ENCODE assay signal across 9 cellular contexts in the genomic region with DNA sequence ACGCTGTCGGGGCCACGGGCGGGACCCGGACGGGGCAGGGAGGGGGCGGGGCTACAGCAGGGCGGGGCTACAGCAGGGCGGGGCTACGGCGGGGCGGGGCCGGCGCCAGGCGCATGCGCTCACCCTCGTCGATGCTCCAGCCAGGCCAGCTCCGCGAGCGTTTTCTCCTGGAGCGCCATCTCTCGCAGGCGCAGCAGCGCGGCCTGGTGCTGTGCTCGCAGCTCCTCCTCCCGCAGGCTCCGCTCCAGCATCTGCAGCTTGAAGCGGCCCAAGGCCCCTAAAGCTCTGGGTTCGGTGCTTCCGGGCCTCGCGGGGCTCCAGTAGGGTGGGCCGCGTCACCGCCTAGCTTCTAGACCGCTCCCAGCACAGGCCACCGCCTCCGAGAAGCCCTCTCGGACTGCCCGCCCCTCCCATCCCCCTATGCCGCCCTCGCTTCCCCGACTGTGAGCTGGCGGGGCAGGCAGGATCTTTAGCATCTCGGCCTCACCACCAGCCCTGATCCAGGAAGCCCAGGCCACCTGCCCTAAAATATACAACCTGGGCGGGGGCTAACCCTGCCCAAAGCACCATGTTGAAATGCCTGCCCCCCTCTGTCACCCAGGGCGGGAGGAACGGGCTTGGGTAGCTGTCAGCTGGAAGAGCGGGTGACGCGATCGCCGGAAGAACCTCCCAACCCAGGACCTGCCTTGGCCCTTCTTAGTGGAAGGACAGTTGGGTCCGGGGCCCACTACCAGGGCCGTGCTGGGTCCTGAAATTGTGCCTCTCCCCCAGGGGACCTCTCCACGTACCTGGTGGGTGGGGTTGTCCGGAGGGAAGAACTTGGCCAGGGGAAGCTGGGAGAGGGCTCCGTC. TPM values are rescaled to one million over a fixed set of nuclear protein-coding genes. Genes with fewer than 3 reads are reported as not detected.
DNase-seq lines count a peak whose midpoint lies in the region; ATAC-seq and TF ChIP-seq lines count a peak whose summit lies in the region.
"Had no signal": no experiment of that assay in that cellular context is flagged by ENCODE, and none has a peak within 500 bp of the region (broad histone marks: within the 10 kb centered on the region; RNA-seq: fewer than 3 reads in every experiment).

No MANE protein-coding gene starts in this region.

- H3K27ac ChIP-seq in cardiac muscle cell (peak overlapping the region; percentile 83), parathyroid adenoma (no peak overlapping the region), tibial artery (no peak overlapping the region)

- CTCF ChIA-PET in BJ (lab: Yijun Ruan, JAX), result interaction anchor here (1.0 to 2.5 kb wide), 2 partner anchors 15 to 145 kb away, joined by 4 to 15 read pairs; no protein-coding TSS in a partner anchor

- H3K27me3 Mint-ChIP-seq in activated naive CD8-positive, alpha-beta T cell, result no peaks in the 10 kb centered on the region

- intact Hi-C loops in tibial artery (cut with DNase I; ENCODE audit: low total_unique reads), result no loop called here

- H3K4me2 ChIP-seq in parathyroid adenoma (ENCODE audit: low read length), result peak overlapping the region; percentile 86

- TF ChIP-seq CTCF in BJ (IDR thresholded peaks at IDR 0.05; ENCODE audit: insufficient read depth, low read depth, low read length) (peak; percentile 44), cardiac muscle cell (IDR thresholded peaks at IDR 0.05; ENCODE audit: low read depth, low read length) (peak; percentile 29), parathyroid adenoma (IDR thresholded peaks at IDR 0.05) (no peak), tibial artery (IDR thresholded peaks at IDR 0.05) (no peak)

- peak overlapping the region; percentile 72 for H2AFZ ChIP-seq in parathyroid adenoma

- peak overlapping the region; percentile 58 for H3K27ac Mint-ChIP-seq in activated naive CD8-positive, alpha-beta T cell

- H3K79me2 ChIP-seq in parathyroid adenoma, result no peaks in the 10 kb centered on the region

- no peak overlapping the region for H3K9ac ChIP-seq in parathyroid adenoma

- H3K4me3 Mint-ChIP-seq in activated naive CD8-positive, alpha-beta T cell, result peak overlapping the region; percentile 79

- POLR2A ChIA-PET in BJ (lab: Charles Lee), result no interaction called here

- H3K4me1 ChIP-seq in cardiac muscle cell (ENCODE audit: low read depth), result peaks cover 17% of the 10 kb centered on the region
- no peaks in the 10 kb centered on the region for H3K4me1 ChIP-seq in parathyroid adenoma
- peaks cover 0 to 10% (median 8%) of the 10 kb centered on the region in 4 donors for H3K4me1 ChIP-seq in tibial artery

- H3K4me1 Mint-ChIP-seq in activated naive CD8-positive, alpha-beta T cell (ENCODE audit: low read depth), result peaks cover 3% of the 10 kb centered on the region

- no peaks in the 10 kb centered on the region for H3K36me3 ChIP-seq in BJ (ENCODE audit: control insufficient read depth, insufficient read depth, low read length)
- H3K36me3 ChIP-seq in cardiac muscle cell, result no peaks in the 10 kb centered on the region
- no peaks in the 10 kb centered on the region for H3K36me3 ChIP-seq in parathyroid adenoma (ENCODE audit: control insufficient read depth, insufficient read depth, low read length)
- H3K36me3 ChIP-seq in tibial artery, result no peaks in the 10 kb centered on the region

- ATAC-seq in GM19351 (IDR thresholded peaks at IDR 0.05; ENCODE audit: unreplicated experiment), result peak; percentile 85

- no peaks in the 10 kb centered on the region for H3K9me3 Mint-ChIP-seq in activated naive CD8-positive, alpha-beta T cell (ENCODE audit: low read depth)

- H3K27me3 ChIP-seq in BJ (ENCODE audit: control insufficient read depth, insufficient read depth, low read length), result peaks cover 11% of the 10 kb centered on the region
- no peaks in the 10 kb centered on the region for H3K27me3 ChIP-seq in cardiac muscle cell
- no peaks in the 10 kb centered on the region for H3K27me3 ChIP-seq in parathyroid adenoma (ENCODE audit: control insufficient read depth, insufficient read depth, low read length)
- H3K27me3 ChIP-seq in tibial artery, result peaks cover 0 to 52% of the 10 kb centered on the region in 2 donors

- no peak for DNase-seq in BJ (ENCODE audit: low read depth)
- DNase-seq in HT-29 (ENCODE audit: low spot score), result peak; percentile 80
- peak; percentile 75 for DNase-seq in SKM-1 (lab: John Stamatoyannopoulos, UW; ENCODE audit: unreplicated experiment)
- DNase-seq in cardiac muscle cell (ENCODE audit: low read depth in 1 of 2, low spot score in 1 of 2), result peak; percentile 89
- DNase-seq in tibial artery, result peak; percentile 54 to 81

- peak overlapping the region; percentile 47 for H3K4me3 ChIP-seq in BJ (ENCODE audit: low read depth, low read length)
- peak overlapping the region; percentile 16 for H3K4me3 ChIP-seq in cardiac muscle cell
- peak overlapping the region; percentile 45 for H3K4me3 ChIP-seq in parathyroid adenoma (ENCODE audit: low read depth, low read length)
- H3K4me3 ChIP-seq in tibial artery, result peak overlapping the region; percentile 36 to 53

- H3K36me3 Mint-ChIP-seq in activated naive CD8-positive, alpha-beta T cell, result no peaks in the 10 kb centered on the region

- H3K9me3 ChIP-seq in cardiac muscle cell (ENCODE audit: low read depth) (no peaks in the 10 kb centered on the region), parathyroid adenoma (ENCODE audit: control insufficient read depth, low read length) (no peaks in the 10 kb centered on the region), tibial artery (no peaks in the 10 kb centered on the region)

RNA-seq across cellular contexts. Expression of a gene that starts 21.9 kb away (rescaled TPM):
- polyA plus RNA-seq in BJ (2011; rRNA removed), result 7.0 and 7.2 TPM in 2 replicates
- 3.0 and 3.1 TPM in 2 replicates for polyA minus RNA-seq in BJ (2011; rRNA and poly(A)+ RNA removed)
- total RNA-seq in HT-29 (2014; rRNA removed; shearing (Covaris generic)), result 31.7 and 34.5 TPM in 2 replicates
- total RNA-seq in cardiac muscle cell, result 10.5 and 11.5 TPM in 2 replicates
- 1.7 TPM in 2 replicates for polyA plus RNA-seq in cardiac muscle cell

RNA-seq across cellular contexts. Expression of a gene that starts 36.4 kb away (rescaled TPM):
- polyA plus RNA-seq in BJ (2011; rRNA removed), result not detected in 2 replicates
- not detected in 2 replicates for polyA minus RNA-seq in BJ (2011; rRNA and poly(A)+ RNA removed)
- total RNA-seq in HT-29 (2014; rRNA removed; shearing (Covaris generic)), result 2.5 TPM in 2 replicates
- 0.56 and 1.3 TPM in 2 replicates for total RNA-seq in cardiac muscle cell
- polyA plus RNA-seq in cardiac muscle cell, result 0.13 and 0.16 TPM in 2 replicates
- total RNA-seq: activated CD8-positive, alpha-beta memory T cell treated with anti-CD3 and anti-CD28 coated beads for 36 hours had no signal

RNA-seq across cellular contexts. Expression of a gene that starts 59.9 kb away (rescaled TPM):
- 19.2 and 33.1 TPM in 2 replicates for polyA plus RNA-seq in BJ (2011; rRNA removed)
- 19.1 and 25.6 TPM in 2 replicates for polyA minus RNA-seq in BJ (2011; rRNA and poly(A)+ RNA removed)
- total RNA-seq in HT-29 (2014; rRNA removed; shearing (Covaris generic)), result 1.4 TPM in 2 replicates
- 88.3 and 116 TPM in 2 replicates for total RNA-seq in cardiac muscle cell
- polyA plus RNA-seq in cardiac muscle cell, result 52.2 and 58.5 TPM in 2 replicates

Comparison
In these comparisons a context has a peak if more than half of its experiments do, and no peak if none do; other contexts are left out.
1. CTCF ChIP-seq: peak in BJ (single experiment) and cardiac muscle cell (single experiment); none in parathyroid adenoma (single experiment) and tibial artery (0 of 2).
2. RNA of a gene that starts 59.9 kb away (total RNA-seq): 88.3 to 116 TPM in cardiac muscle cell; 1.4 TPM in HT-29; every median in the first group is over 10 times any median in the second.
3. Peak in every context shown above with its lines, with median percentiles within 50 percentile points of each other: H3K4me3 ChIP-seq.